Comparison of ENCODE assay signal across 13 cellular contexts in genomic region chr1:46181343-46182260, GRCh38. TPM values are rescaled to one million over a fixed set of nuclear protein-coding genes. Genes with fewer than 3 reads are reported as not detected.
DNase-seq lines count a peak whose midpoint lies in the region; TF ChIP-seq lines count a peak whose summit lies in the region.
"Had no signal": no experiment of that assay in that cellular context is flagged by ENCODE, and none has a peak within 500 bp of the region (broad histone marks: within the 10 kb centered on the region; RNA-seq: fewer than 3 reads in every experiment).

No MANE protein-coding gene starts in this region.

- TF ChIP-seq POLR2A in tibial nerve (IDR thresholded peaks at IDR 0.05): no peak
- no peak for TF ChIP-seq POLR2A in adrenal gland (IDR thresholded peaks at IDR 0.05)

- H3K4me2 ChIP-seq in parathyroid adenoma (ENCODE audit: low read length): peak overlapping the region; percentile 47

- H3K36me3 ChIP-seq in parathyroid adenoma (ENCODE audit: control insufficient read depth, insufficient read depth, low read length) (no peaks in the 10 kb centered on the region), tibial nerve (no peaks in the 10 kb centered on the region), adrenal gland (replicated peaks in 1 of 2) (no peaks in the 10 kb centered on the region)

- H3K79me2 ChIP-seq in parathyroid adenoma: peaks cover 3% of the 10 kb centered on the region

- H3K27ac ChIP-seq in parathyroid adenoma: peak overlapping the region; percentile 92
- peak overlapping the region in 1 of 4 donors; percentile 59 for H3K27ac ChIP-seq in tibial nerve
- peak overlapping the region in 1 of 5 donors; percentile 29 for H3K27ac ChIP-seq in adrenal gland

- DNase-seq in ELR (ENCODE audit: low read depth): peak; percentile 30
- DNase-seq in NCI-H69 (lab: John Stamatoyannopoulos, UW): peak; percentile 76
- DNase-seq in epithelial cell of proximal tubule (ENCODE audit: low read depth): no peak
- no peak for DNase-seq in NCI-H1092 treated with DMSO at 0.1 percent for 48 hours (lab: John Stamatoyannopoulos, UW)
- no peak for DNase-seq in tibial nerve (ENCODE audit: low spot score in 2 of 2)
- no peak for DNase-seq in adrenal gland
- DNase-seq in hippocampal formation (lab: John Stamatoyannopoulos, UW): no peak
- DNase-seq: activated T-cell treated with anti-CD3 and anti-CD28 coated beads, Interleukin-2, amount 50 U/mL, for 48 hours; effector CD4-positive, alpha-beta T cell; NCI-H2081 treated with DMSO at 0.1 percent for 48 hours; stimulated activated CD4-positive, alpha-beta T cell treated with anti-CD3 and anti-CD28 coated beads, Interleukin-4, amount 100 ng/mL, for 4 hours had no signal

- no peaks in the 10 kb centered on the region for H3K9me3 ChIP-seq in parathyroid adenoma (ENCODE audit: control insufficient read depth, low read length)
- H3K9me3 ChIP-seq in tibial nerve: no peaks in the 10 kb centered on the region
- H3K9me3 ChIP-seq in adrenal gland (replicated peaks in 1 of 3): no peaks in the 10 kb centered on the region

- H3K9ac ChIP-seq in parathyroid adenoma: no peak overlapping the region

- TF ChIP-seq CTCF in epithelial cell of proximal tubule (conservative IDR thresholded peaks at IDR 0.05; ENCODE audit: low read depth, low read length) (no peak), parathyroid adenoma (IDR thresholded peaks at IDR 0.05) (no peak), tibial nerve (IDR thresholded peaks at IDR 0.05) (no peak), adrenal gland (IDR thresholded peaks at IDR 0.05) (no peak)

- no peaks in the 10 kb centered on the region for H3K27me3 ChIP-seq in parathyroid adenoma (ENCODE audit: control insufficient read depth, insufficient read depth, low read length)
- no peaks in the 10 kb centered on the region for H3K27me3 ChIP-seq in tibial nerve
- no peaks in the 10 kb centered on the region for H3K27me3 ChIP-seq in adrenal gland

- peaks cover 43% of the 10 kb centered on the region for H3K4me1 ChIP-seq in parathyroid adenoma
- peaks cover 0 to 32% (median 5%) of the 10 kb centered on the region in 4 donors for H3K4me1 ChIP-seq in tibial nerve
- H3K4me1 ChIP-seq in adrenal gland (replicated peaks in 1 of 2): peaks cover 4 to 22% of the 10 kb centered on the region in 2 donors

- peak overlapping the region; percentile 25 for H2AFZ ChIP-seq in parathyroid adenoma

- TF ChIP-seq EP300 in tibial nerve (IDR thresholded peaks at IDR 0.05): no peak

- peak overlapping the region; percentile 51 for H3K4me3 ChIP-seq in epithelial cell of proximal tubule (ENCODE audit: low read depth, low read length)
- no peak overlapping the region for H3K4me3 ChIP-seq in parathyroid adenoma (ENCODE audit: low read depth, low read length)
- H3K4me3 ChIP-seq in tibial nerve: no peak overlapping the region
- H3K4me3 ChIP-seq in adrenal gland: no peak overlapping the region

- intact Hi-C loops in adrenal gland (cut with DNase I): loop anchor here in 1 of 2 donors (2.0 kb wide), 1 partner anchor 145 kb away; no protein-coding TSS in a partner anchor

- 56 to 60% methylated on average over 10 of the region's 10 CpGs for WGBS in tibial nerve, 2 donors
- WGBS in adrenal gland, 4 donors: 74 to 80% (median 76%) methylated on average over 10 of the region's 10 CpGs

RNA-seq across cellular contexts. Expression of gene P3R3URF, which starts 5.3 kb away (rescaled TPM):
- total RNA-seq in epithelial cell of proximal tubule (not detected in 2 replicates), tibial nerve (not detected), adrenal gland (not detected)
- polyA plus RNA-seq in adrenal gland: not detected
- total RNA-seq: mononuclear cell had no signal

RNA-seq across cellular contexts. Expression of gene TSPAN1, which starts 6.7 kb away (rescaled TPM):
- total RNA-seq in epithelial cell of proximal tubule (71.6 and 117 TPM in 2 replicates), tibial nerve (1 to 10 TPM; 3.0 to 8.6 (median 5.6) TPM), adrenal gland (10 to 100 TPM in 5 of 8 donors, 1 to 10 TPM in 3; 3.2 to 44.6 (median 12.3) TPM)
- polyA plus RNA-seq in adrenal gland: 1 to 10 TPM; 4.7 to 8.2 (median 6.5) TPM
- total RNA-seq: mononuclear cell had no signal

RNA-seq across cellular contexts. Expression of gene POMGNT1, which starts 16.6 kb away (rescaled TPM):
- total RNA-seq in epithelial cell of proximal tubule (53.2 and 81.7 TPM in 2 replicates), tibial nerve (10 to 100 TPM; 53.8 to 71.5 (median 62.8) TPM), adrenal gland (100 to 1,000 TPM in 2 of 8 donors, 10 to 100 TPM in 6; 44.6 to 126 (median 81.9) TPM)
- 100 to 1,000 TPM in 2 of 3 donors, 10 to 100 TPM in 1; 73.0 to 149 (median 101) TPM for polyA plus RNA-seq in adrenal gland

RNA-seq across cellular contexts. Expression of gene LURAP1, which starts 21.5 kb away (rescaled TPM):
- total RNA-seq in epithelial cell of proximal tubule (2.9 and 3.9 TPM in 2 replicates), tibial nerve (10 to 100 TPM; 19.0 to 26.1 (median 23.8) TPM), adrenal gland (10 to 100 TPM in 1 of 8 donors, 1 to 10 TPM in 7; 6.2 to 10.0 (median 9.0) TPM)
- 1 to 10 TPM; 3.3 to 7.4 (median 5.0) TPM for polyA plus RNA-seq in adrenal gland

RNA-seq across cellular contexts. Expression of gene PIK3R3, which starts 49.2 kb away (rescaled TPM):
- total RNA-seq in epithelial cell of proximal tubule (3.3 and 6.1 TPM in 2 replicates), tibial nerve (10 to 100 TPM; 13.2 to 32.1 (median 23.2) TPM), adrenal gland (10 to 100 TPM; 17.2 to 47.3 (median 22.8) TPM)
- 10 to 100 TPM; 11.1 to 25.4 (median 16.7) TPM for polyA plus RNA-seq in adrenal gland

Comparison
In these comparisons a context has a peak if more than half of its experiments do, and no peak if none do; other contexts are left out.
1. DNase-seq: peak in ELR (single experiment) and NCI-H69 (single experiment); none in epithelial cell of proximal tubule (single experiment), NCI-H1092 treated with DMSO at 0.1 percent for 48 hours (single experiment), tibial nerve (0 of 2), adrenal gland (0 of 7) and hippocampal formation (0 of 2).